8 cellular contexts compared by ENCODE assay signal in the genomic region with DNA sequence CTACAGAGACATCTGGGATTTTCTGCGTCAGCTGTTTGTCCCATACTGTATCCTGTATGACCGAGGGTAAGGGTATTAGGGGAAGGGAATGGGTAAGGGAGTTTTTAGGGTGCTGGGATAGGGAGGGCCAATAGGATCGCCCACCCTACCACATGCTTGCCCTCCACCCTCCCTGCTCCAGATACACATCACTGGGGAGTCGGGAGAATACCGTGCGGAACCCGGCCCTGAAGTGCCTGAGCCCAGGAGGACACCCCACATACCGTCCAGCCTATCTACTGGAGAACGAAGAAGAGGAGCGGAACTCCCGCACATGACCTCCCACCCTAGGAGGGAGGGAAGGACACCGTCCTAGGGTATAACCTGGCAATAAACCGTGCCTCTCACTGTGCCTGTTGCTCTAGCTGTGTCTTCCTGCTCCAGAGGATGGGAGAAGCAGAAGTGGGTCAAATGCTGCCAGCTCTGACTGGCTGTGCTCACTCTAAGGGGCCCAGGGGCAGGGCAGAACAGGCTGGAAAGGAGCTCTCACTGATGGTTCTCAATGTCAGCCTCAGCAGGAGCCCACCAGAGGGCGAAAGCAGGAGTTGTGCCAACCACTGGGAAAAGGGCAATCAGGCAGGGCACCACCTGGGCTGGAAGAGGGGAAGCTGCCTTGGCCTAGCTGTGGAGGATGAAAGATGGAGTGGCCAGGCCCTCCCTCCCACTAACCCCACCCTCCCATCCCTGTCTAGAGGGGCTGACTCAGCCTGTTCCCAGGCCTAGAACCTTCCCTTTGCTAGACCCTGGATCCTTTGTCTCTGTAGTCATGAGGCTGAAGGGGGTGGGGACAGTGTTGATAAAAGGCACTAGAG. TPM values are rescaled to one million over a fixed set of nuclear protein-coding genes. Genes with fewer than 3 reads are reported as not detected.
DNase-seq lines count a peak whose midpoint lies in the region; ATAC-seq, FAIRE-seq and TF ChIP-seq lines count a peak whose summit lies in the region.
"Had no signal": no experiment of that assay in that cellular context is flagged by ENCODE, and none has a peak within 500 bp of the region (broad histone marks: within the 10 kb centered on the region; RNA-seq: fewer than 3 reads in every experiment).

No MANE protein-coding gene starts in this region.

- no peaks in the 10 kb centered on the region for H3K9me3 ChIP-seq in K562 (replicated peaks; ENCODE audit: control insufficient read depth, insufficient read depth, low read depth, low read length)

- peaks cover 35 to 40% of the 10 kb centered on the region in 2 experiments for H3K4me1 ChIP-seq in K562 (replicated peaks in 1 of 2; ENCODE audit: control insufficient read depth in 2 of 2, insufficient read depth in 2 of 2, low read length in 2 of 2)

- FAIRE-seq in K562 (lab: Jason Lieb, UNC): peak; percentile 67

- TF ChIP-seq POLR2A in K562 (conservative IDR thresholded peaks at IDR 0.05): peak; percentile 39; the same call in 1 of the 2 replicates

- H3K4me2 ChIP-seq in K562 (ENCODE audit: insufficient read depth, low read length): peak overlapping the region; percentile 47

- WGBS in K562 (ENCODE audit: insufficient coverage, low coverage, missing lambda C conversion rate): 48% methylated on average over 14 of the region's 14 CpGs

- TF ChIP-seq EP300 in K562 (IDR thresholded peaks at IDR 0.05; ENCODE audit: low read length): peak; percentile 18; the same call in 1 of the 2 replicates

- TF ChIP-seq RAD21 in K562 (CRISPR knock-in tag; conservative IDR thresholded peaks at IDR 0.05 in 1 of 2, IDR thresholded peaks at IDR 0.05 in 1 of 2): no peak

- H4K20me1 ChIP-seq in K562 (replicated peaks; ENCODE audit: control insufficient read depth, insufficient read depth, low read length): no peaks in the 10 kb centered on the region; the same call in 1 of the 2 replicates

- TF ChIP-seq CTCF in K562 (IDR thresholded peaks at IDR 0.05 in 2 of 3, conservative IDR thresholded peaks at IDR 0.05 in 1 of 3; ENCODE audit: insufficient read depth in 2 of 3, low read depth in 1 of 3, low read length in 3 of 3): peak in 2 of 3 experiments; percentile 7 to 13; a peak in 1 of 6 replicates

- POLR2A ChIA-PET in K562 (lab: Yijun Ruan, JAX): interaction anchor here (0.6 to 8.2 kb wide), 15 partner anchors 9 to 166 kb away, joined by 3 to 80 read pairs (median 5); a partner anchor contains a TSS

- CTCF ChIA-PET in K562 (lab: Yijun Ruan, JAX; ENCODE audit: low intra/inter-chr PET ratio): no interaction called here

- H3K27ac ChIP-seq in K562 (ENCODE audit: extremely low read depth, low read depth, low read length): peak overlapping the region; percentile 73; the same call in 2 of the 3 replicates

- peak overlapping the region in 1 of 2 experiments; percentile 78; a peak in 3 of 4 replicates for H3K9ac ChIP-seq in K562 (ENCODE audit: insufficient read depth in 1 of 2, low read depth in 2 of 2, low read length in 2 of 2)

- H3K79me2 ChIP-seq in K562 (ENCODE audit: control insufficient read depth, insufficient read depth, low read length): peaks cover 18% of the 10 kb centered on the region

- BruUV-seq in K562 (replicated peaks; lab: Mats Ljungman, UMichigan): no TSS peak

- H3K4me3 ChIP-seq in K562: no peak overlapping the region
- H3K4me3 ChIP-seq: lung had no signal

- intact Hi-C loops in K562 (cut with micrococcal nuclease): no loop called here

- peaks cover 6% of the 10 kb centered on the region for H3K9me1 ChIP-seq in K562 (ENCODE audit: control insufficient read depth, insufficient read depth, low read length)

- no peak overlapping the region for H2AFZ ChIP-seq in K562 (ENCODE audit: low read depth, low read length)

- DNase-seq in A172 (ENCODE audit: low spot score): peak; percentile 78
- peak; percentile 69 for DNase-seq in HT1080 (ENCODE audit: low read depth)
- DNase-seq in K562 (ENCODE audit: extremely low read depth in 1 of 4, low spot score in 3 of 4): peak; percentile 63 to 88 (median 72)
- DNase-seq in T-helper 1 cell: no peak
- no peak for DNase-seq in G401 (ENCODE audit: low spot score)
- DNase-seq: activated T-cell treated with anti-CD3 and anti-CD28 coated beads, Interleukin-2, amount 50 U/mL, for 48 hours had no signal

- ATAC-seq in K562: peak; percentile 85
- no peak for ATAC-seq in HG03354 (IDR thresholded peaks at IDR 0.05; ENCODE audit: poor library complexity, severe bottlenecking, unreplicated experiment)

- in situ Hi-C loops in K562 (cut with MboI): no loop called here
- in situ Hi-C loops in G401 (cut with HindIII; ENCODE audit: low sequenced_read_pairs): no loop called here

- H3K36me3 ChIP-seq in K562 (ENCODE audit: control insufficient read depth, insufficient read depth, low read length): peaks cover 36% of the 10 kb centered on the region

- H3K27me3 ChIP-seq in K562 (ENCODE audit: control insufficient read depth in 2 of 2, insufficient read depth in 2 of 2, low read length in 2 of 2): no peaks in the 10 kb centered on the region

RNA-seq across cellular contexts. Expression of a gene that starts 0.4 kb away (rescaled TPM):
- not detected in 2 replicates for total RNA-seq in A172 (2014; rRNA removed; shearing (Covaris generic))
- total RNA-seq in HT1080 (2014; rRNA removed; shearing (Covaris generic)): 0.64 TPM in 1 of 2 replicates, not detected in the other
- polyA plus RNA-seq in HT1080 (2015; cell fraction: cytosol; rRNA removed): not detected in 2 replicates
- not detected in 2 replicates for polyA plus RNA-seq in HT1080 (2015; cell fraction: nucleus; rRNA removed)
- 4.5 and 15.4 TPM in 2 replicates for total RNA-seq in K562 (2011; cell fraction: chromatin; rRNA removed; ENCODE audit: low replicate concordance)
- 2.9 and 8.3 TPM in 2 replicates for total RNA-seq in K562 (2011; cell fraction: nucleolus; rRNA removed)
- total RNA-seq in K562 (2011; cell fraction: nucleoplasm; rRNA removed): 7.6 and 10.0 TPM in 2 replicates
- 0.24 and 0.86 TPM in 2 replicates for total RNA-seq in K562 (2014; rRNA removed)
- total RNA-seq in K562 (2014; rRNA removed; fragmentation: Illumina TruSeq; extraction: Trizol): 0.47 TPM in 1 of 2 replicates, not detected in the other
- total RNA-seq in K562 (2015; rRNA removed; fragmentation: Illumina TruSeq; extraction: Trizol): 0.45 and 0.87 TPM in 2 replicates
- total RNA-seq in K562 (2021): 0.56 TPM in 1 of 2 replicates, not detected in the other
- polyA plus RNA-seq in K562 (2011; rRNA removed): not detected in 2 replicates
- polyA plus RNA-seq in K562 (2011; cell fraction: cytosol; rRNA removed): not detected in 2 replicates
- polyA plus RNA-seq in K562 (2011; cell fraction: nucleus; rRNA removed): 1.0 and 1.1 TPM in 2 replicates
- polyA plus RNA-seq in K562 (2012): 0.17 and 0.59 TPM in 2 replicates
- not detected in 2 replicates for polyA plus RNA-seq in K562 (2014; fragmentation: Illumina TruSeq; extraction: Trizol)
- not detected for polyA plus RNA-seq in K562 (2014; fragmentation: Nextera tagmentation; extraction: Ambion mirVana)
- polyA plus RNA-seq in K562 (2014; rRNA removed): 0.23 and 0.35 TPM in 2 replicates
- polyA minus RNA-seq in K562 (2011; rRNA and poly(A)+ RNA removed): 1.4 and 3.2 TPM in 2 replicates
- not detected in 2 replicates for polyA minus RNA-seq in K562 (2011; cell fraction: cytosol; rRNA and poly(A)+ RNA removed)
- 1.1 and 3.6 TPM in 2 replicates for polyA minus RNA-seq in K562 (2011; cell fraction: nucleus; rRNA and poly(A)+ RNA removed)
- 0.74 TPM in 1 of 2 replicates, not detected in the other for total RNA-seq in G401 (2014; rRNA removed; shearing (Covaris generic))

RNA-seq across cellular contexts. Expression of a gene that starts 9.7 kb away (rescaled TPM):
- 27.3 and 29.5 TPM in 2 replicates for total RNA-seq in A172 (2014; rRNA removed; shearing (Covaris generic))
- 18.9 and 22.2 TPM in 2 replicates for total RNA-seq in HT1080 (2014; rRNA removed; shearing (Covaris generic))
- polyA plus RNA-seq in HT1080 (2015; cell fraction: cytosol; rRNA removed): 11.7 and 13.2 TPM in 2 replicates
- 29.6 and 31.6 TPM in 2 replicates for polyA plus RNA-seq in HT1080 (2015; cell fraction: nucleus; rRNA removed)
- total RNA-seq in K562 (2011; cell fraction: chromatin; rRNA removed; ENCODE audit: low replicate concordance): 24.5 and 77.3 TPM in 2 replicates
- total RNA-seq in K562 (2011; cell fraction: nucleolus; rRNA removed): 49.9 and 53.4 TPM in 2 replicates
- total RNA-seq in K562 (2011; cell fraction: nucleoplasm; rRNA removed): 27.5 and 32.6 TPM in 2 replicates
- 31.3 and 40.6 TPM in 2 replicates for total RNA-seq in K562 (2014; rRNA removed)
- 6.7 and 6.9 TPM in 2 replicates for total RNA-seq in K562 (2014; rRNA removed; fragmentation: Illumina TruSeq; extraction: Trizol)
- total RNA-seq in K562 (2015; rRNA removed; fragmentation: Illumina TruSeq; extraction: Trizol): 21.9 and 23.3 TPM in 2 replicates
- total RNA-seq in K562 (2021): 46.5 and 48.2 TPM in 2 replicates
- polyA plus RNA-seq in K562 (2011; rRNA removed): 15.2 and 22.8 TPM in 2 replicates
- polyA plus RNA-seq in K562 (2011; cell fraction: cytosol; rRNA removed): 27.8 and 66.6 TPM in 2 replicates
- 47.1 and 101 TPM in 2 replicates for polyA plus RNA-seq in K562 (2011; cell fraction: nucleus; rRNA removed)
- polyA plus RNA-seq in K562 (2012): 26.0 and 38.2 TPM in 2 replicates
- 13.5 and 25.7 TPM in 2 replicates for polyA plus RNA-seq in K562 (2014; fragmentation: Illumina TruSeq; extraction: Trizol)
- under 1 TPM; 0.04 to 0.08 TPM for polyA plus RNA-seq in K562 (2014; fragmentation: Nextera tagmentation; extraction: Ambion mirVana)
- polyA plus RNA-seq in K562 (2014; rRNA removed): 23.2 and 28.7 TPM in 2 replicates
- polyA minus RNA-seq in K562 (2011; rRNA and poly(A)+ RNA removed): 7.6 and 11.9 TPM in 2 replicates
- 23.4 and 28.6 TPM in 2 replicates for polyA minus RNA-seq in K562 (2011; cell fraction: cytosol; rRNA and poly(A)+ RNA removed)
- 19.5 and 20.4 TPM in 2 replicates for polyA minus RNA-seq in K562 (2011; cell fraction: nucleus; rRNA and poly(A)+ RNA removed)
- total RNA-seq in G401 (2014; rRNA removed; shearing (Covaris generic)): 30.6 and 33.0 TPM in 2 replicates

RNA-seq across cellular contexts. Expression of a gene that starts 9.8 kb away (rescaled TPM):
- 63.5 and 65.9 TPM in 2 replicates for total RNA-seq in A172 (2014; rRNA removed; shearing (Covaris generic))
- 49.5 and 50.0 TPM in 2 replicates for total RNA-seq in HT1080 (2014; rRNA removed; shearing (Covaris generic))
- polyA plus RNA-seq in HT1080 (2015; cell fraction: cytosol; rRNA removed): 21.0 and 25.1 TPM in 2 replicates
- 30.6 and 38.7 TPM in 2 replicates for polyA plus RNA-seq in HT1080 (2015; cell fraction: nucleus; rRNA removed)
- total RNA-seq in K562 (2011; cell fraction: chromatin; rRNA removed; ENCODE audit: low replicate concordance): 46.3 and 135 TPM in 2 replicates
- 130 and 141 TPM in 2 replicates for total RNA-seq in K562 (2011; cell fraction: nucleolus; rRNA removed)
- 76.0 and 76.6 TPM in 2 replicates for total RNA-seq in K562 (2011; cell fraction: nucleoplasm; rRNA removed)
- total RNA-seq in K562 (2014; rRNA removed): 67.0 and 87.6 TPM in 2 replicates
- 41.3 and 56.1 TPM in 2 replicates for total RNA-seq in K562 (2014; rRNA removed; fragmentation: Illumina TruSeq; extraction: Trizol)
- total RNA-seq in K562 (2015; rRNA removed; fragmentation: Illumina TruSeq; extraction: Trizol): 65.8 and 68.6 TPM in 2 replicates
- 74.4 and 79.8 TPM in 2 replicates for total RNA-seq in K562 (2021)
- 61.2 and 75.6 TPM in 2 replicates for polyA plus RNA-seq in K562 (2011; rRNA removed)
- 82.9 and 126 TPM in 2 replicates for polyA plus RNA-seq in K562 (2011; cell fraction: cytosol; rRNA removed)
- 209 and 292 TPM in 2 replicates for polyA plus RNA-seq in K562 (2011; cell fraction: nucleus; rRNA removed)
- polyA plus RNA-seq in K562 (2012): 54.0 and 57.9 TPM in 2 replicates
- polyA plus RNA-seq in K562 (2014; fragmentation: Illumina TruSeq; extraction: Trizol): 78.8 and 82.3 TPM in 2 replicates
- 10 to 100 TPM; 24.9 to 46.7 TPM for polyA plus RNA-seq in K562 (2014; fragmentation: Nextera tagmentation; extraction: Ambion mirVana)
- polyA plus RNA-seq in K562 (2014; rRNA removed): 85.8 and 98.9 TPM in 2 replicates
- 50.8 and 69.7 TPM in 2 replicates for polyA minus RNA-seq in K562 (2011; rRNA and poly(A)+ RNA removed)
- 40.4 and 52.6 TPM in 2 replicates for polyA minus RNA-seq in K562 (2011; cell fraction: cytosol; rRNA and poly(A)+ RNA removed)
- 49.7 and 53.7 TPM in 2 replicates for polyA minus RNA-seq in K562 (2011; cell fraction: nucleus; rRNA and poly(A)+ RNA removed)
- 39.9 and 49.4 TPM in 2 replicates for total RNA-seq in G401 (2014; rRNA removed; shearing (Covaris generic))

RNA-seq across cellular contexts. Expression of a gene that starts 18.5 kb away (rescaled TPM):
- total RNA-seq in A172 (2014; rRNA removed; shearing (Covaris generic)): 312 and 369 TPM in 2 replicates
- total RNA-seq in HT1080 (2014; rRNA removed; shearing (Covaris generic)): 210 and 222 TPM in 2 replicates
- 139 and 187 TPM in 2 replicates for polyA plus RNA-seq in HT1080 (2015; cell fraction: cytosol; rRNA removed)
- polyA plus RNA-seq in HT1080 (2015; cell fraction: nucleus; rRNA removed): 67.1 and 86.8 TPM in 2 replicates
- total RNA-seq in K562 (2011; cell fraction: chromatin; rRNA removed; ENCODE audit: low replicate concordance): 61.9 and 74.9 TPM in 2 replicates
- 70.0 and 71.3 TPM in 2 replicates for total RNA-seq in K562 (2011; cell fraction: nucleolus; rRNA removed)
- 120 and 182 TPM in 2 replicates for total RNA-seq in K562 (2011; cell fraction: nucleoplasm; rRNA removed)
- 215 and 262 TPM in 2 replicates for total RNA-seq in K562 (2014; rRNA removed)
- 364 and 410 TPM in 2 replicates for total RNA-seq in K562 (2014; rRNA removed; fragmentation: Illumina TruSeq; extraction: Trizol)
- 269 and 292 TPM in 2 replicates for total RNA-seq in K562 (2015; rRNA removed; fragmentation: Illumina TruSeq; extraction: Trizol)
- 256 and 270 TPM in 2 replicates for total RNA-seq in K562 (2021)
- 754 and 835 TPM in 2 replicates for polyA plus RNA-seq in K562 (2011; rRNA removed)
- 831 and 1,136 TPM in 2 replicates for polyA plus RNA-seq in K562 (2011; cell fraction: cytosol; rRNA removed)
- polyA plus RNA-seq in K562 (2011; cell fraction: nucleus; rRNA removed): 223 and 387 TPM in 2 replicates
- polyA plus RNA-seq in K562 (2012): 544 and 581 TPM in 2 replicates
- polyA plus RNA-seq in K562 (2014; fragmentation: Illumina TruSeq; extraction: Trizol): 611 and 624 TPM in 2 replicates
- polyA plus RNA-seq in K562 (2014; fragmentation: Nextera tagmentation; extraction: Ambion mirVana): 1,000 to 10,000 TPM; 1,039 to 1,103 TPM
- polyA plus RNA-seq in K562 (2014; rRNA removed): 460 and 477 TPM in 2 replicates
- 383 and 393 TPM in 2 replicates for polyA minus RNA-seq in K562 (2011; rRNA and poly(A)+ RNA removed)
- polyA minus RNA-seq in K562 (2011; cell fraction: cytosol; rRNA and poly(A)+ RNA removed): 80.9 and 85.6 TPM in 2 replicates
- polyA minus RNA-seq in K562 (2011; cell fraction: nucleus; rRNA and poly(A)+ RNA removed): 24.2 and 63.2 TPM in 2 replicates
- 187 and 192 TPM in 2 replicates for total RNA-seq in G401 (2014; rRNA removed; shearing (Covaris generic))

RNA-seq across cellular contexts. Expression of a gene that starts 22.4 kb away (rescaled TPM):
- 292 and 357 TPM in 2 replicates for total RNA-seq in A172 (2014; rRNA removed; shearing (Covaris generic))
- total RNA-seq in HT1080 (2014; rRNA removed; shearing (Covaris generic)): 126 and 173 TPM in 2 replicates
- polyA plus RNA-seq in HT1080 (2015; cell fraction: cytosol; rRNA removed): 166 and 179 TPM in 2 replicates
- 470 and 539 TPM in 2 replicates for polyA plus RNA-seq in HT1080 (2015; cell fraction: nucleus; rRNA removed)
- total RNA-seq in K562 (2011; cell fraction: chromatin; rRNA removed; ENCODE audit: low replicate concordance): 85.7 and 174 TPM in 2 replicates
- 69.6 and 76.4 TPM in 2 replicates for total RNA-seq in K562 (2011; cell fraction: nucleolus; rRNA removed)
- total RNA-seq in K562 (2011; cell fraction: nucleoplasm; rRNA removed): 94.4 and 106 TPM in 2 replicates
- 51.9 and 57.2 TPM in 2 replicates for total RNA-seq in K562 (2014; rRNA removed)
- 34.1 and 35.4 TPM in 2 replicates for total RNA-seq in K562 (2014; rRNA removed; fragmentation: Illumina TruSeq; extraction: Trizol)
- 34.4 and 35.9 TPM in 2 replicates for total RNA-seq in K562 (2015; rRNA removed; fragmentation: Illumina TruSeq; extraction: Trizol)
- total RNA-seq in K562 (2021): 66.4 and 68.4 TPM in 2 replicates
- 64.8 and 81.2 TPM in 2 replicates for polyA plus RNA-seq in K562 (2011; rRNA removed)
- polyA plus RNA-seq in K562 (2011; cell fraction: cytosol; rRNA removed): 63.5 and 90.8 TPM in 2 replicates
- polyA plus RNA-seq in K562 (2011; cell fraction: nucleus; rRNA removed): 143 and 200 TPM in 2 replicates
- 57.8 and 71.5 TPM in 2 replicates for polyA plus RNA-seq in K562 (2012)
- polyA plus RNA-seq in K562 (2014; fragmentation: Illumina TruSeq; extraction: Trizol): 93.7 and 113 TPM in 2 replicates
- polyA plus RNA-seq in K562 (2014; fragmentation: Nextera tagmentation; extraction: Ambion mirVana): 1 to 10 TPM; 4.1 to 5.4 TPM
- 57.7 and 58.0 TPM in 2 replicates for polyA plus RNA-seq in K562 (2014; rRNA removed)
- polyA minus RNA-seq in K562 (2011; rRNA and poly(A)+ RNA removed): 45.0 and 49.1 TPM in 2 replicates
- polyA minus RNA-seq in K562 (2011; cell fraction: cytosol; rRNA and poly(A)+ RNA removed): 30.6 and 37.4 TPM in 2 replicates
- polyA minus RNA-seq in K562 (2011; cell fraction: nucleus; rRNA and poly(A)+ RNA removed): 22.3 and 27.7 TPM in 2 replicates
- 204 and 265 TPM in 2 replicates for total RNA-seq in G401 (2014; rRNA removed; shearing (Covaris generic))

Comparison
In these comparisons a context has a peak if more than half of its experiments do, and no peak if none do; other contexts are left out.
1. DNase-seq: peak in A172 (single experiment), HT1080 (single experiment) and K562 (4 of 4); none in T-helper 1 cell (0 of 5) and G401 (single experiment).